11 cellular contexts compared by ENCODE assay signal in the genomic region with DNA sequence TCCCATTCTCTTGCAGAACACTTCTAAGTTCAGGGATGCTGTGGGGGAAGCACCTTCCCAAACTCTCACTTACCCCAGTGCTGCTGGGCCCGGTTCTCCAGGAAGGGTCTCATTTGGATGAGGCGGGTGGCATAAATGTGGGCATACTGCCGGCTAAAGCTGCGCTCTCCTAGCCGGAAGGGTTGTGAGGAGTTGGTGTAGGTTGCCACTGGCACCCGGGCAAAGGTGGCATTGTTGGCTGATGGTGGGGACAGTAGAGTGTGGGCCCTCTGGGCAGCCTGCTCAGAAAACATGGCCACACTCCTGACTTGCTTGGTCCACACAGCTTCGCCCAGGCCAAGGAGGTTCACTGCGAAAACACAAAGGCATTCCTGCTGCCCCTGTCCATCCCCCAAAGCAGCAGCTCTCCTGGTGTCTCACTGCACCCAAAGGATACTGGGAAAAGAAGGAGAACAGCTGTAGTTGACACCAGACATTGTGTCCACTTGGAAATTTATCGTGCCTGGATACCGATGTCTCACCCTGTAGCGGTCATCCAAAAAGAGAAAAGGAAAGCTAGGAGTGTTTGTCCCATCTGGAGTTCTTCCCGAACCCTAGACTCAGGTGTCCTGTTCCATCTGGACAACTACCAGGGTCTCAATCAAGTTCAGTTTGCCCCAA.
A peak's percentile ranks its signal among the peaks of the same experiment; 100 is the strongest.
DNase-seq lines count a peak whose midpoint lies in the region; ATAC-seq and TF ChIP-seq lines count a peak whose summit lies in the region.
"Had no signal": no experiment of that assay in that cellular context is flagged by ENCODE, and none has a peak within 500 bp of the region (broad histone marks: within the 10 kb centered on the region; RNA-seq: fewer than 3 reads in every experiment).

No MANE protein-coding gene starts in this region.

- no peak for DNase-seq in adipocyte (ENCODE audit: low read depth)
- no peak for DNase-seq in NCI-H146 (lab: John Stamatoyannopoulos, UW)
- DNase-seq: amygdala, NCI-H2081 treated with DMSO at 0.1 percent for 48 hours had no signal

- H3K27ac Mint-ChIP-seq in nephron, result peak overlapping the region in 1 of 3 experiments; percentile 39

- no peak for TF ChIP-seq CTCF in C4-2B (conservative IDR thresholded peaks at IDR 0.05)
- no peak for TF ChIP-seq CTCF in nephron (IDR thresholded peaks at IDR 0.05; ENCODE audit: unreplicated experiment in 3 of 3)

- ATAC-seq in HG03439 (IDR thresholded peaks at IDR 0.05; ENCODE audit: unreplicated experiment) (no peak), HG03039 (IDR thresholded peaks at IDR 0.05; ENCODE audit: unreplicated experiment) (no peak), HG03045 (IDR thresholded peaks at IDR 0.05; ENCODE audit: unreplicated experiment) (no peak)

- no peak overlapping the region for H3K9ac ChIP-seq in HUES48 (ENCODE audit: low read depth, low read length)
- no peak overlapping the region for H3K9ac ChIP-seq in adipocyte (ENCODE audit: low read length)

- peaks cover 26% of the 10 kb centered on the region for H3K4me1 Mint-ChIP-seq in nephron

- no peaks in the 10 kb centered on the region for H3K27me3 Mint-ChIP-seq in nephron (ENCODE audit: low read depth)

- H3K27ac ChIP-seq in C4-2B, result peak overlapping the region; percentile 86
- no peak overlapping the region for H3K27ac ChIP-seq in HUES48 (ENCODE audit: low read depth, low read length)
- H3K27ac ChIP-seq: neutrophil had no signal

- H3K36me3 ChIP-seq in HUES48 (ENCODE audit: control insufficient read depth, insufficient read depth, low read length) (peaks cover 49% of the 10 kb centered on the region), adipocyte (ENCODE audit: control insufficient read depth, insufficient read depth, low read length, severe bottlenecking) (peaks cover 38% of the 10 kb centered on the region)
- H3K36me3 ChIP-seq: neutrophil had no signal

- peaks cover 5% of the 10 kb centered on the region for H3K9me3 Mint-ChIP-seq in nephron

- peak overlapping the region; percentile 86 to 96 (median 91) for H3K4me3 Mint-ChIP-seq in nephron

- H3K4me3 ChIP-seq in HUES48 (ENCODE audit: low read depth, low read length) (0 out of 2 replicates have a peak overlapping the region, but pooled peaks have one; percentile 94), adipocyte (ENCODE audit: low read length) (peak overlapping the region; percentile 85)

- H3K27me3 ChIP-seq in HUES48 (ENCODE audit: control insufficient read depth, insufficient read depth, low read length) (peaks cover 5% of the 10 kb centered on the region), adipocyte (replicated peaks; ENCODE audit: control insufficient read depth, insufficient read depth, low read length) (no peaks in the 10 kb centered on the region)

- no peaks in the 10 kb centered on the region for H3K9me3 ChIP-seq in HUES48 (ENCODE audit: control insufficient read depth, insufficient read depth, low read length)
- no peaks in the 10 kb centered on the region for H3K9me3 ChIP-seq in adipocyte (ENCODE audit: control insufficient read depth, low read length)
- H3K9me3 ChIP-seq: neutrophil had no signal

- H3K4me1 ChIP-seq in HUES48 (ENCODE audit: control insufficient read depth, insufficient read depth, low read length), result no peaks in the 10 kb centered on the region; the same call in 1 of the 2 replicates
- peaks cover 26% of the 10 kb centered on the region for H3K4me1 ChIP-seq in adipocyte (ENCODE audit: control insufficient read depth, insufficient read depth, low read length)

- peaks cover 39% of the 10 kb centered on the region for H3K36me3 Mint-ChIP-seq in nephron (ENCODE audit: low read depth)
